In genomic region chr3:113165841-113166240, GRCh38 we compare ENCODE assay signal across 21 cellular contexts. TPM values are rescaled to one million over a fixed set of nuclear protein-coding genes. Genes with fewer than 3 reads are reported as not detected.
DNase-seq lines count a peak whose midpoint lies in the region; ATAC-seq and TF ChIP-seq lines count a peak whose summit lies in the region.
"Had no signal": no experiment of that assay in that cellular context is flagged by ENCODE, and none has a peak within 500 bp of the region (broad histone marks: within the 10 kb centered on the region; RNA-seq: fewer than 3 reads in every experiment).

No MANE protein-coding gene starts in this region.

- peaks cover 30% of the 10 kb centered on the region for H3K4me1 ChIP-seq in vagina
- H3K4me1 ChIP-seq in PC-9 (replicated peaks; ENCODE audit: insufficient read depth): no peaks in the 10 kb centered on the region

- H3F3A ChIP-seq in PC-9 (ENCODE audit: insufficient read depth, low read depth): no peaks in the 10 kb centered on the region

- no peak overlapping the region for H2AFZ ChIP-seq in PC-9

- no peak overlapping the region for H3K4me2 ChIP-seq in PC-9

- no peak for TF ChIP-seq POLR2A in vagina (IDR thresholded peaks at IDR 0.05)

- BruUV-seq in PC-9 (replicated peaks; lab: Mats Ljungman, UMichigan): no TSS peak

- POLR2A ChIA-PET in PC-9 (lab: Charles Lee; ENCODE audit: unreplicated experiment): no interaction called here

- H4K20me1 ChIP-seq in PC-9 (ENCODE audit: insufficient read depth): no peaks in the 10 kb centered on the region

- ATAC-seq in Right ventricle myocardium inferior: peak; percentile 76
- ATAC-seq in left ventricle myocardium superior: peak; percentile 58
- ATAC-seq in HG03469 (IDR thresholded peaks at IDR 0.05; ENCODE audit: unreplicated experiment): no peak
- ATAC-seq: GM12878 had no signal

- H3K27me3 ChIP-seq in vagina: no peaks in the 10 kb centered on the region
- no peaks in the 10 kb centered on the region for H3K27me3 ChIP-seq in PC-9 (ENCODE audit: insufficient read depth, low read depth)
- H3K27me3 ChIP-seq: BE2C had no signal

- H3K27ac ChIP-seq in vagina: peak overlapping the region; percentile 54
- no peak overlapping the region for H3K27ac ChIP-seq in PC-9
- H3K27ac ChIP-seq: epithelial cell of prostate had no signal

- H3K79me2 ChIP-seq in PC-9 (ENCODE audit: low read depth): no peaks in the 10 kb centered on the region

- intact Hi-C loops in Right ventricle myocardium inferior (cut with DNase I) (loop anchor here (5.0 kb wide), 1 partner anchor 46 kb away; the partner anchor contains the start of gene BOC), cardiac septum (cut with DNase I) (loop anchor here (5.0 kb wide), 1 partner anchor 46 kb away; the partner anchor contains the start of gene BOC), left ventricle myocardium superior (cut with micrococcal nuclease) (no loop called here), vagina (cut with DNase I) (loop anchor here (5.0 kb wide), 1 partner anchor 46 kb away; the partner anchor contains the start of gene BOC), PC-9 (cut with micrococcal nuclease; ENCODE audit: unreplicated experiment) (no loop called here)

- H3K36me3 ChIP-seq in vagina (no peaks in the 10 kb centered on the region), PC-9 (ENCODE audit: low read depth) (no peaks in the 10 kb centered on the region)
- H3K36me3 ChIP-seq: BE2C, thoracic aorta had no signal

- no peaks in the 10 kb centered on the region for H3K9me2 ChIP-seq in PC-9 (ENCODE audit: insufficient read depth)

- CTCF ChIA-PET in PC-9 (lab: Charles Lee): no interaction called here

- DNase-seq in Right ventricle myocardium inferior (ENCODE audit: missing footprints) (no peak), cardiac septum (ENCODE audit: low spot score) (no peak), left ventricle myocardium superior (no peak), renal cortical epithelial cell (ENCODE audit: low read depth) (peak; percentile 9), vagina (ENCODE audit: extremely low spot score in 2 of 2) (no peak), SK-N-DZ (ENCODE audit: low spot score) (no peak), PC-9 (no peak)
- DNase-seq: activated naive CD4-positive, alpha-beta T cell treated with anti-CD3 and anti-CD28 coated beads, Interleukin-2, amount 50 U/mL, for 16 hours; activated T-cell treated with anti-CD3 and anti-CD28 coated beads, Interleukin-2, amount 50 U/mL, for 48 hours; aorta; BE2C; cerebellar nuclear complex; KBM-7; NCI-H1436 treated with DMSO at 0.1 percent for 48 hours; NCI-H2171; stimulated activated CD4-positive, alpha-beta T cell treated with anti-CD3 and anti-CD28 coated beads, Interleukin-1b, Interleukin-23, amount 100 ng/mL, for 48 hours had no signal

- H3K9me3 ChIP-seq in vagina (no peaks in the 10 kb centered on the region), PC-9 (ENCODE audit: insufficient read depth, low read depth) (no peaks in the 10 kb centered on the region)
- H3K9me3 ChIP-seq: BE2C, thoracic aorta had no signal

- TF ChIP-seq CTCF in vagina (IDR thresholded peaks at IDR 0.05) (no peak), PC-9 (conservative IDR thresholded peaks at IDR 0.05) (no peak)

- H3K4me3 ChIP-seq in vagina: no peak overlapping the region
- no peak overlapping the region for H3K4me3 ChIP-seq in PC-9
- H3K4me3 ChIP-seq: GM12878, thoracic aorta had no signal

RNA-seq across cellular contexts. Expression of gene BOC, which starts 45.5 kb away (rescaled TPM):
- 7.1 TPM for total RNA-seq in Right ventricle myocardium inferior
- total RNA-seq in cardiac septum: 12.8 TPM
- total RNA-seq in left ventricle myocardium superior: 5.5 TPM
- total RNA-seq in renal cortical epithelial cell: 0.52 and 3.0 TPM in 2 replicates
- 93.1 TPM for total RNA-seq in vagina
- 4.7 and 5.0 TPM in 2 replicates for polyA plus RNA-seq in SK-N-DZ (2014; cell fraction: cytosol; rRNA removed)
- 7.2 and 11.3 TPM in 2 replicates for polyA plus RNA-seq in SK-N-DZ (2014; cell fraction: nucleus; rRNA removed)
- total RNA-seq in PC-9 (2021): 3.0 and 6.2 TPM in 2 replicates
- total RNA-seq: GM12878, HT-29 had no signal

Comparison
In these comparisons a context has a peak if more than half of its experiments do, and no peak if none do; other contexts are left out.
1. intact Hi-C loops: an anchor here in Right ventricle myocardium inferior (5.0 kb wide), cardiac septum (5.0 kb wide) and vagina (5.0 kb wide); none called in left ventricle myocardium superior and PC-9.